Comparison of ENCODE assay signal across 25 cellular contexts in genomic region chr2:11290713-11291112, GRCh38.
"Had no signal": no experiment of that assay in that cellular context is flagged by ENCODE, and none has a peak within 500 bp of the region (broad histone marks: within the 10 kb centered on the region; RNA-seq: fewer than 3 reads in every experiment).

No MANE protein-coding gene starts in this region.

- H3K4me1 ChIP-seq: testis had no signal

- H3K9me3 ChIP-seq: left lung, ovary, stomach, testis, thyroid gland, transverse colon, upper lobe of right lung had no signal

- ATAC-seq: heart left ventricle; left colon; left lung; natural killer cell; sciatic nerve; stimulated activated naive B cell treated with anti-CD40 and anti-IgM and Interleukin-4, amounts not matched to agents 10 μg/mL and 1 μg/mL and 100 μg/mL, for 72 hours; stimulated activated naive CD8-positive, alpha-beta T cell treated with anti-CD3 and anti-CD28 coated beads, Interleukin-15, Interleukin-2, amounts not matched to agents 100 U/mL and 50 U/mL, for 24 hours; upper lobe of right lung had no signal

- H3K27me3 ChIP-seq: heart left ventricle, left lung, ovary, stomach, testis, thyroid gland, transverse colon, upper lobe of right lung had no signal

- H3K27ac ChIP-seq: left lung, ovary, stomach, testis, thyroid gland, transverse colon, upper lobe of right lung had no signal

- H3K36me3 ChIP-seq: left lung, ovary, thyroid gland had no signal

- DNase-seq: heart left ventricle; hypothalamus; immature natural killer cell; kidney; left colon; left lung; mesendoderm; naive B cell; natural killer cell; ovary; retina; small intestine; stimulated activated CD4-positive, alpha-beta T cell treated with anti-CD3 and anti-CD28 coated beads, Interleukin-1b, Interleukin-23, amount 100 ng/mL, for 48 hours; stimulated activated CD4-positive, alpha-beta T cell treated with anti-CD3 and anti-CD28 coated beads, Interleukin-2, amount 100 ng/mL, for 48 hours; stimulated activated naive B cell treated with anti-CD40 and anti-IgM and Interleukin-4, amounts not matched to agents 10 μg/mL and 1 μg/mL and 100 μg/mL, for 72 hours; stimulated activated naive CD8-positive, alpha-beta T cell treated with anti-CD3 and anti-CD28 coated beads, Interleukin-15, Interleukin-2, amounts not matched to agents 100 U/mL and 50 U/mL, for 24 hours; stomach; testis; thyroid gland; transverse colon; upper lobe of right lung had no signal

- FAIRE-seq: islet of Langerhans, kidney, small intestine, urothelium cell line had no signal

- H3K4me3 ChIP-seq: heart left ventricle, left lung, lung, ovary, stomach, testis, thyroid gland, transverse colon, upper lobe of right lung had no signal
